In genomic region chr17:34114174-34114573, GRCh38 we compare ENCODE assay signal across 19 cellular contexts.
A peak's percentile ranks its signal among the peaks of the same experiment; 100 is the strongest.
DNase-seq lines count a peak whose midpoint lies in the region; ATAC-seq and TF ChIP-seq lines count a peak whose summit lies in the region.
"Had no signal": no experiment of that assay in that cellular context is flagged by ENCODE, and none has a peak within 500 bp of the region (broad histone marks: within the 10 kb centered on the region; RNA-seq: fewer than 3 reads in every experiment).

No MANE protein-coding gene starts in this region.

- H3K9me3 Mint-ChIP-seq in activated CD4-positive, alpha-beta memory T cell treated with anti-CD3 and anti-CD28 coated beads for 36 hours: no peaks in the 10 kb centered on the region
- H3K9me3 Mint-ChIP-seq: CD4-positive, alpha-beta memory T cell had no signal

- in situ Hi-C loops in gastrocnemius medialis (cut with MboI; ENCODE audit: low sequenced_read_pairs in 4 of 4): loop anchor here in 1 of 4 donors (25.0 kb wide), 1 partner anchor 102 kb away; no protein-coding TSS in a partner anchor

- no peak overlapping the region for H3K4me3 ChIP-seq in gastrocnemius medialis
- H3K4me3 ChIP-seq: BLaER1 had no signal

- H3K4me1 Mint-ChIP-seq in activated CD4-positive, alpha-beta memory T cell treated with anti-CD3 and anti-CD28 coated beads for 36 hours (ENCODE audit: low read depth): no peaks in the 10 kb centered on the region
- H3K4me1 Mint-ChIP-seq: CD14-positive monocyte; CD4-positive, alpha-beta memory T cell had no signal

- no peak overlapping the region for H3K27ac ChIP-seq in gastrocnemius medialis
- H3K27ac ChIP-seq: BLaER1, HL-60 had no signal

- no peak overlapping the region for H3K27ac Mint-ChIP-seq in activated CD4-positive, alpha-beta memory T cell treated with anti-CD3 and anti-CD28 coated beads for 36 hours
- H3K27ac Mint-ChIP-seq: CD14-positive monocyte; CD4-positive, alpha-beta memory T cell; HFFc6 had no signal

- CTCF ChIA-PET in activated CD4-positive, alpha-beta memory T cell treated with anti-CD3 and anti-CD28 coated beads for 36 hours (lab: Charles Lee): no interaction called here

- intact Hi-C loops in Right ventricle myocardium inferior (cut with DNase I): no loop called here
- intact Hi-C loops in left cardiac atrium (cut with DNase I): no loop called here
- intact Hi-C loops in gastrocnemius medialis (cut with DNase I; ENCODE audit: low total_unique reads): no loop called here
- intact Hi-C loops in activated CD4-positive, alpha-beta memory T cell treated with anti-CD3 and anti-CD28 coated beads for 36 hours (cut with micrococcal nuclease): no loop called here

- peaks cover 18% of the 10 kb centered on the region for H3K27me3 Mint-ChIP-seq in activated CD4-positive, alpha-beta memory T cell treated with anti-CD3 and anti-CD28 coated beads for 36 hours

- H3K4me1 ChIP-seq in gastrocnemius medialis: no peaks in the 10 kb centered on the region
- H3K4me1 ChIP-seq: BLaER1 had no signal

- no peak for TF ChIP-seq CTCF in gastrocnemius medialis (IDR thresholded peaks at IDR 0.05 in 4 of 5, conservative IDR thresholded peaks at IDR 0.05 in 1 of 5)

- no peaks in the 10 kb centered on the region for H3K36me3 Mint-ChIP-seq in activated CD4-positive, alpha-beta memory T cell treated with anti-CD3 and anti-CD28 coated beads for 36 hours
- H3K36me3 Mint-ChIP-seq: CD14-positive monocyte; CD4-positive, alpha-beta memory T cell had no signal

- H3K36me3 ChIP-seq in gastrocnemius medialis: no peaks in the 10 kb centered on the region
- H3K36me3 ChIP-seq: BLaER1 had no signal

- no peaks in the 10 kb centered on the region for H3K9me3 ChIP-seq in gastrocnemius medialis
- H3K9me3 ChIP-seq: BLaER1 had no signal

- TF ChIP-seq POLR2A in gastrocnemius medialis (IDR thresholded peaks at IDR 0.05): no peak

- DNase-seq in Right ventricle myocardium inferior (ENCODE audit: missing footprints) (no peak), left cardiac atrium (no peak), NCI-H69 (lab: John Stamatoyannopoulos, UW) (peak; percentile 7), islet precursor cell (peak; percentile 24), gastrocnemius medialis (peak in 1 of 2 donors; percentile 14), midbrain (lab: John Stamatoyannopoulos, UW) (no peak)
- no peak for DNase-seq in activated CD4-positive, alpha-beta memory T cell treated with anti-CD3 and anti-CD28 coated beads for 36 hours
- DNase-seq: 8988T; CD4-positive, alpha-beta memory T cell; DMS153; DMS79; GDM1; GOT3; H7; HFFc6 had no signal

- peaks cover 0 to 9% (median 0%) of the 10 kb centered on the region in 3 donors for H3K27me3 ChIP-seq in gastrocnemius medialis
- H3K27me3 ChIP-seq: BLaER1 had no signal

- POLR2A ChIA-PET in activated CD4-positive, alpha-beta memory T cell treated with anti-CD3 and anti-CD28 coated beads for 36 hours (lab: Charles Lee): no interaction called here

- no peak overlapping the region for H3K4me3 Mint-ChIP-seq in activated CD4-positive, alpha-beta memory T cell treated with anti-CD3 and anti-CD28 coated beads for 36 hours
- H3K4me3 Mint-ChIP-seq: CD14-positive monocyte; CD4-positive, alpha-beta memory T cell; HFFc6 had no signal

- ATAC-seq in Right ventricle myocardium inferior: peak; percentile 64
- no peak for ATAC-seq in left cardiac atrium
- peak; percentile 55 to 65 for ATAC-seq in gastrocnemius medialis
- ATAC-seq: HCT116 had no signal

Comparison
In these comparisons a context has a peak if more than half of its experiments do, and no peak if none do; other contexts are left out.
1. ATAC-seq: peak in Right ventricle myocardium inferior (single experiment) and gastrocnemius medialis (2 of 2); none in left cardiac atrium (0 of 2).
2. DNase-seq: peak in NCI-H69 (single experiment) and islet precursor cell (single experiment); none in Right ventricle myocardium inferior (single experiment), left cardiac atrium (single experiment), midbrain (single experiment) and activated CD4-positive, alpha-beta memory T cell treated with anti-CD3 and anti-CD28 coated beads for 36 hours (single experiment).